1 cellular context compared by ENCODE assay signal in the genomic region with DNA sequence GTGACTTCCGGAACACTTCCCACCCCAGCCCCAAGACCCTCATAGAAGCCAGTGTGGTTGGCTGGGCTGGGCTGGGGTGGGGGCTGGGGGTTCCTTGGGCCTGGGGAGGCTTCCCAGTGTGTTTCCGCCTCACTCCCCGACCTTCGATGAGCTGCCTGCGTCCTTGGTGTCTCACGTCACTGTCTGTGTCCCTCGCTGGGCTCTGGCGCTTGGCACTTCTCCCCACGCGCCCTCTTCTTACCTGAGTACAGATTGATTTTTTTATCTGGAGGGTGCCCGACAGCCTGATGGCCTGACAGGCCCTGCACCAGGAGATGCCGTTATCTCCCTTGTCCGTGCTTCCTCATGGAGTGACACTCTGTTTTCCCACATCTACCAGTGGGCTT.
TF ChIP-seq lines count a peak whose summit lies in the region.

No MANE protein-coding gene starts in this region.

TF ChIP-seq in HepG2, 621 proteins besides CTCF, POLR2A, EP300 and RAD21:
- TF ChIP-seq FOXA1 (IDR thresholded peaks at IDR 0.05) (no peak), FOXA1 (CRISPR knock-in tag; IDR thresholded peaks at IDR 0.05) (no peak)
- TF ChIP-seq, protein P1, sequence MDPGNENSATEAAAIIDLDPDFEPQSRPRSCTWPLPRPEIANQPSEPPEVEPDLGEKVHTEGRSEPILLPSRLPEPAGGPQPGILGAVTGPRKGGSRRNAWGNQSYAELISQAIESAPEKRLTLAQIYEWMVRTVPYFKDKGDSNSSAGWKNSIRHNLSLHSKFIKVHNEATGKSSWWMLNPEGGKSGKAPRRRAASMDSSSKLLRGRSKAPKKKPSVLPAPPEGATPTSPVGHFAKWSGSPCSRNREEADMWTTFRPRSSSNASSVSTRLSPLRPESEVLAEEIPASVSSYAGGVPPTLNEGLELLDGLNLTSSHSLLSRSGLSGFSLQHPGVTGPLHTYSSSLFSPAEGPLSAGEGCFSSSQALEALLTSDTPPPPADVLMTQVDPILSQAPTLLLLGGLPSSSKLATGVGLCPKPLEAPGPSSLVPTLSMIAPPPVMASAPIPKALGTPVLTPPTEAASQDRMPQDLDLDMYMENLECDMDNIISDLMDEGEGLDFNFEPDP (CRISPR knock-in tag; conservative IDR thresholded peaks at IDR 0.05): 0 out of 2 replicates have a peak, but pooled peaks have one; percentile 58
